Comparison of ENCODE assay signal across 23 cellular contexts in genomic region chrX:31836479-31836878, GRCh38.
"Had no signal": no experiment of that assay in that cellular context is flagged by ENCODE, and none has a peak within 500 bp of the region (broad histone marks: within the 10 kb centered on the region; RNA-seq: fewer than 3 reads in every experiment).

No MANE protein-coding gene starts in this region.

- H3K27me3 Mint-ChIP-seq: activated CD8-positive, alpha-beta T cell treated with anti-CD3 and anti-CD28 coated beads for 36 hours; activated naive CD4-positive, alpha-beta T cell treated with anti-CD3 and anti-CD28 coated beads, Interleukin-2, amount 10 ng/mL, durations not matched to agents 7 days and 5 days; activated naive CD8-positive, alpha-beta T cell treated with anti-CD3 and anti-CD28 coated beads for 36 hours had no signal

- H3K27ac ChIP-seq: breast epithelium, Peyer's patch, RWPE1, SJSA1 had no signal

- ATAC-seq: activated CD4-positive, CD25-positive, alpha-beta regulatory T cell treated with anti-CD3 and anti-CD28 coated beads, Interleukin-2, amount 50 U/mL, for 24 hours; activated CD8-positive, alpha-beta T cell treated with anti-CD3 and anti-CD28 coated beads for 36 hours; activated T-cell treated with anti-CD3 and anti-CD28 coated beads, Interleukin-2, amount 50 U/mL, for 72 hours had no signal

- H3K4me3 ChIP-seq: breast epithelium, Peyer's patch, SJSA1 had no signal

- H3K9me3 Mint-ChIP-seq: activated CD8-positive, alpha-beta T cell treated with anti-CD3 and anti-CD28 coated beads for 36 hours; activated naive CD4-positive, alpha-beta T cell treated with anti-CD3 and anti-CD28 coated beads, Interleukin-2, amount 10 ng/mL, durations not matched to agents 7 days and 5 days; activated naive CD8-positive, alpha-beta T cell treated with anti-CD3 and anti-CD28 coated beads for 36 hours; activated T-cell treated with anti-CD3 and anti-CD28 coated beads, Interleukin-2, amount 50 U/mL, for 72 hours; activated T-helper 2 cell treated with anti-CD3 and anti-CD28 coated beads, Interferon-gamma antibody, Interleukin-2, Interleukin-4, amounts not matched to agents 10 μg/mL and 5 μg/mL and 100 μg/mL, durations not matched to agents 14 hours and 24 hours and 36 hours; T-helper 1 cell treated with Interleukin-12 subunit alpha and Interleukin-12 subunit beta and Interleukin-4 antibody, amounts not matched to agents 30 μg/mL and 1 μg/mL, for 36 hours had no signal

- DNase-seq: activated CD4-positive, alpha-beta T cell treated with anti-CD3 and anti-CD28 coated beads for 4 hours; activated CD8-positive, alpha-beta memory T cell treated with anti-CD3 and anti-CD28 coated beads, Interleukin-2, amount 50 U/mL, for 4 hours; activated CD8-positive, alpha-beta T cell treated with anti-CD3 and anti-CD28 coated beads for 36 hours; activated gamma-delta T cell treated with Interleukin-2 at 50 U/mL for 16 hours; activated naive CD4-positive, alpha-beta T cell treated with anti-CD3 and anti-CD28 coated beads, Interleukin-2, amount 10 ng/mL, durations not matched to agents 7 days and 5 days; activated naive CD8-positive, alpha-beta T cell treated with anti-CD3 and anti-CD28 coated beads for 36 hours; activated T-cell treated with anti-CD3 and anti-CD28 coated beads, Interleukin-2, amount 50 U/mL, for 72 hours; NCI-H1048; NCI-H146; NCI-H187 treated with DMSO at 0.1 percent for 48 hours; NCI-H2081 treated with DMSO at 0.1 percent for 48 hours; NCI-H2171 treated with DMSO at 0.1 percent for 48 hours; NCI-H226; NCI-H526; NK-92 treated with Interleukin-12 subunit alpha and Interleukin-12 subunit beta, amount 100 ng/mL, for 24 hours; Peyer's patch; Right ventricle myocardium superior had no signal

- H3K27ac Mint-ChIP-seq: activated CD8-positive, alpha-beta T cell treated with anti-CD3 and anti-CD28 coated beads for 36 hours; activated naive CD4-positive, alpha-beta T cell treated with anti-CD3 and anti-CD28 coated beads, Interleukin-2, amount 10 ng/mL, durations not matched to agents 7 days and 5 days; activated naive CD8-positive, alpha-beta T cell treated with anti-CD3 and anti-CD28 coated beads for 36 hours; activated T-cell treated with anti-CD3 and anti-CD28 coated beads, Interleukin-2, amount 50 U/mL, for 72 hours; activated T-helper 2 cell treated with anti-CD3 and anti-CD28 coated beads, Interferon-gamma antibody, Interleukin-2, Interleukin-4, amounts not matched to agents 10 μg/mL and 5 μg/mL and 100 μg/mL, durations not matched to agents 14 hours and 24 hours and 36 hours; T-helper 1 cell treated with Interleukin-12 subunit alpha and Interleukin-12 subunit beta and Interleukin-4 antibody, amounts not matched to agents 30 μg/mL and 1 μg/mL, for 36 hours had no signal

- H3K4me3 Mint-ChIP-seq: activated CD8-positive, alpha-beta T cell treated with anti-CD3 and anti-CD28 coated beads for 36 hours; activated naive CD4-positive, alpha-beta T cell treated with anti-CD3 and anti-CD28 coated beads, Interleukin-2, amount 10 ng/mL, durations not matched to agents 7 days and 5 days; activated naive CD8-positive, alpha-beta T cell treated with anti-CD3 and anti-CD28 coated beads for 36 hours; activated T-cell treated with anti-CD3 and anti-CD28 coated beads, Interleukin-2, amount 50 U/mL, for 72 hours; T-helper 1 cell treated with Interleukin-12 subunit alpha and Interleukin-12 subunit beta and Interleukin-4 antibody, amounts not matched to agents 30 μg/mL and 1 μg/mL, for 36 hours had no signal

- H3K9me3 ChIP-seq: breast epithelium, Peyer's patch, SJSA1 had no signal

- H3K36me3 ChIP-seq: breast epithelium, Peyer's patch, SJSA1 had no signal

- H3K27me3 ChIP-seq: Peyer's patch, SJSA1 had no signal

- H3K4me1 Mint-ChIP-seq: activated naive CD4-positive, alpha-beta T cell treated with anti-CD3 and anti-CD28 coated beads, Interleukin-2, amount 10 ng/mL, durations not matched to agents 7 days and 5 days; activated naive CD8-positive, alpha-beta T cell treated with anti-CD3 and anti-CD28 coated beads for 36 hours had no signal

- H3K4me1 ChIP-seq: breast epithelium, Peyer's patch, SJSA1 had no signal

- H3K36me3 Mint-ChIP-seq: activated naive CD4-positive, alpha-beta T cell treated with anti-CD3 and anti-CD28 coated beads, Interleukin-2, amount 10 ng/mL, durations not matched to agents 7 days and 5 days; activated naive CD8-positive, alpha-beta T cell treated with anti-CD3 and anti-CD28 coated beads for 36 hours had no signal
